Comparison of ENCODE assay signal across 8 cellular contexts in the genomic region with DNA sequence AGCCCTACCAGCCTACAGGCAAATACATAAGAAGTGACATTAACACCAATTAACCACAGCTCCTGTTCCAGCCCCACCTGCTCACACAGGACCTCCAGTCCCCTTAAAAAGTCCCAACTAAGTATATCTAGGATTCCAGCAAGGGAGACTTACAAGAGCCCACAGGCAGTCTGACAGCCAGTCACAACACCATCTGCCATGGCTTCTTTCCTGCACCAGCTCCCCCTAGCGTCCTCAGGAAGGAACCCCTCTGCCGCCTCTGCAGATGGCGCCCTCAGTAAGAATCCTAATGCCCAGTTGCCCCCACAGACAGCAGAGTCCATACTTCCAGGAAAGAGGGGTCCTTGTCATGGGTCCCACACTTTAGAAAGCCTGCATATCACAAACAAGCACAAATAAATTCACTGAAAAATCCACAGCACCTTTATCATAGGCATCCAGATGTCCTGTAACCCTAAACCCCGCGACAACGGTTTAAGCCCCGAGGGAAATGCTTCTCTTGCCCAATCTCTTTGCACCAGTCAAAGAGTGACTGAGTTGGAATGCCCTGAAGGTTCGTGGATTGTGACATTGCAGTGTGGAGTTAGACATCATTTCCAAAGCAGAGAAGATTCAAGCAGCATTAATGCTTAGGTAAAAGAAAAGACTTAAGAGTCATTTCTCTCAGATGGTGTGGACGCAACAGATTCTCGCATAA.
DNase-seq lines count a peak whose midpoint lies in the region; ATAC-seq and TF ChIP-seq lines count a peak whose summit lies in the region.

No MANE protein-coding gene starts in this region.

- intact Hi-C loops in posterior vena cava (cut with DNase I) = no loop called here

- H3K4me1 ChIP-seq in SJCRH30 = peaks cover 12% of the 10 kb centered on the region

- in situ Hi-C loops in GM13977 (cut with MboI; ENCODE audit: low pct_unique_long_range_greater_than_20kb, low sequenced_read_pairs, unreplicated experiment) = no loop called here

- TF ChIP-seq CTCF in AG10803 (conservative IDR thresholded peaks at IDR 0.05; ENCODE audit: low read length) (peak; percentile 18), GM13977 (IDR thresholded peaks at IDR 0.05; ENCODE audit: extremely low read depth, insufficient read depth, missing control alignments) (peak; percentile 65), fibroblast of villous mesenchyme (IDR thresholded peaks at IDR 0.05; ENCODE audit: insufficient read depth, low read depth, low read length) (peak; percentile 34)

- DNase-seq in AG10803 (ENCODE audit: low read depth) = no peak
- DNase-seq in GM13977 (ENCODE audit: low spot score) = no peak
- peak; percentile 14 to 42 for DNase-seq in SJCRH30
- DNase-seq in fibroblast of villous mesenchyme (ENCODE audit: low read depth) = no peak
- no peak for DNase-seq in posterior vena cava (ENCODE audit: low spot score)
- DNase-seq in AG20443 (ENCODE audit: low spot score) = no peak
- DNase-seq in stimulated activated CD4-positive, alpha-beta T cell treated with anti-CD3 and anti-CD28 coated beads, Interleukin-12 subunit alpha, Interleukin-12 subunit beta, amount 100 ng/mL, for 4 hours = no peak

- H3K36me3 ChIP-seq in SJCRH30 = no peaks in the 10 kb centered on the region

- no peak overlapping the region for H3K27ac ChIP-seq in SJCRH30

- H3K9me3 ChIP-seq in SJCRH30 (replicated peaks) = no peaks in the 10 kb centered on the region

- ATAC-seq in HG02840 (IDR thresholded peaks at IDR 0.05; ENCODE audit: low FRiP score, unreplicated experiment) = no peak

- no peaks in the 10 kb centered on the region for H3K27me3 ChIP-seq in SJCRH30

- no peak overlapping the region for H3K4me3 ChIP-seq in AG10803 (ENCODE audit: low read length)
- H3K4me3 ChIP-seq in SJCRH30 = no peak overlapping the region
- no peak overlapping the region for H3K4me3 ChIP-seq in fibroblast of villous mesenchyme (ENCODE audit: low read depth, low read length)

Comparison
In these comparisons a context has a peak if more than half of its experiments do, and no peak if none do; other contexts are left out.
1. DNase-seq: peak in SJCRH30 (2 of 2); none in AG10803 (single experiment), GM13977 (single experiment), fibroblast of villous mesenchyme (single experiment), posterior vena cava (single experiment), AG20443 (single experiment) and stimulated activated CD4-positive, alpha-beta T cell treated with anti-CD3 and anti-CD28 coated beads, Interleukin-12 subunit alpha, Interleukin-12 subunit beta, amount 100 ng/mL, for 4 hours (single experiment).
2. Peak in every context shown above with its lines, with median percentiles within 50 percentile points of each other: CTCF ChIP-seq.